15 cellular contexts compared by ENCODE assay signal in genomic region chr12:124679047-124679446, GRCh38.
DNase-seq lines count a peak whose midpoint lies in the region; ATAC-seq and TF ChIP-seq lines count a peak whose summit lies in the region.
"Had no signal": no experiment of that assay in that cellular context is flagged by ENCODE, and none has a peak within 500 bp of the region (broad histone marks: within the 10 kb centered on the region; RNA-seq: fewer than 3 reads in every experiment).

No MANE protein-coding gene starts in this region.

- H3K27me3 ChIP-seq in NT2/D1 (ENCODE audit: insufficient read depth, insufficient read length) (no peaks in the 10 kb centered on the region), ascending aorta (no peaks in the 10 kb centered on the region), liver (ENCODE audit: control insufficient read depth in 4 of 4, insufficient read depth in 4 of 4, low read length in 3 of 4) (no peaks in the 10 kb centered on the region), stomach (no peaks in the 10 kb centered on the region)

- H3K4me1 ChIP-seq in NT2/D1 (ENCODE audit: insufficient read depth, insufficient read length), result peaks cover 46% of the 10 kb centered on the region
- H3K4me1 ChIP-seq in ascending aorta, result peaks cover 13 to 44% of the 10 kb centered on the region in 2 donors
- H3K4me1 ChIP-seq in liver (ENCODE audit: control insufficient read depth in 4 of 4, insufficient read depth in 4 of 4, low read length in 3 of 4), result peaks cover 29 to 64% (median 43%) of the 10 kb centered on the region in 4 donors
- peaks cover 40 to 88% (median 52%) of the 10 kb centered on the region in 4 donors for H3K4me1 ChIP-seq in stomach

- H3K4me3 ChIP-seq in NT2/D1 (ENCODE audit: insufficient read length, low read depth) (no peak overlapping the region), ascending aorta (no peak overlapping the region), liver (ENCODE audit: low read depth in 1 of 3, low read length in 3 of 3) (peak overlapping the region in 1 of 3 donors; percentile 33), stomach (no peak overlapping the region)

- no peak for ATAC-seq in HG03175 (IDR thresholded peaks at IDR 0.05; ENCODE audit: unreplicated experiment)
- ATAC-seq in HG03095 (IDR thresholded peaks at IDR 0.05; ENCODE audit: unreplicated experiment), result no peak

- H3K9ac ChIP-seq in NT2/D1 (ENCODE audit: insufficient read length, low read depth) (peak overlapping the region; percentile 61), liver (ENCODE audit: low read depth in 1 of 2, low read length in 2 of 2) (peak overlapping the region; percentile 22 to 63)
- H3K9ac ChIP-seq: KMS-11 had no signal

- H3K36me3 ChIP-seq in NT2/D1 (ENCODE audit: insufficient read depth, insufficient read length, low read length) (no peaks in the 10 kb centered on the region), ascending aorta (no peaks in the 10 kb centered on the region), liver (ENCODE audit: control insufficient read depth in 4 of 4, insufficient read depth in 3 of 4, low read depth in 1 of 4, low read length in 3 of 4) (no peaks in the 10 kb centered on the region), stomach (no peaks in the 10 kb centered on the region)

- no peak for TF ChIP-seq EP300 in stomach (IDR thresholded peaks at IDR 0.05)

- intact Hi-C loops in ascending aorta (cut with DNase I) (loop anchor here (5.0 kb wide), 2 partner anchors 78 to 157 kb away; no protein-coding TSS in a partner anchor), stomach (cut with DNase I; ENCODE audit: low total_unique reads) (no loop called here)

- H3K27ac ChIP-seq in ascending aorta (peak overlapping the region; percentile 52 to 57), liver (ENCODE audit: low read depth in 1 of 2, low read length in 2 of 2) (peak overlapping the region; percentile 83 to 93), stomach (peak overlapping the region; percentile 47 to 84 (median 72))
- H3K27ac ChIP-seq: KMS-11 had no signal

- no peak for DNase-seq in NT2/D1 (ENCODE audit: low read depth, low spot score)
- DNase-seq in ascending aorta (ENCODE audit: low spot score in 2 of 2), result no peak
- no peak for DNase-seq in stomach
- no peak for DNase-seq in AG08396 (ENCODE audit: low spot score)
- DNase-seq: activated CD4-positive, alpha-beta T cell treated with anti-CD3 and anti-CD28 coated beads for 1 hour; COR-L47; EL; H9; NCI-H1092 treated with DMSO at 0.1 percent for 48 hours; NCI-H526 treated with DMSO at 0.1 percent for 48 hours; stimulated activated naive CD4-positive, alpha-beta T cell had no signal

- TF ChIP-seq CTCF in ascending aorta (IDR thresholded peaks at IDR 0.05), result no peak
- no peak for TF ChIP-seq CTCF in liver (IDR thresholded peaks at IDR 0.05; ENCODE audit: low read depth, low read length, missing input control)
- TF ChIP-seq CTCF in stomach (IDR thresholded peaks at IDR 0.05), result no peak

- 47% methylated on average over 4 of the region's 4 CpGs for WGBS in liver
- WGBS in stomach, 5 donors, result 60 to 81% (median 72%) methylated on average over 4 of the region's 4 CpGs

- no peaks in the 10 kb centered on the region for H3K9me3 ChIP-seq in NT2/D1 (ENCODE audit: insufficient read depth, low read length)
- no peaks in the 10 kb centered on the region for H3K9me3 ChIP-seq in ascending aorta
- no peaks in the 10 kb centered on the region for H3K9me3 ChIP-seq in liver (ENCODE audit: control insufficient read depth in 4 of 4, low read length in 3 of 4)
- H3K9me3 ChIP-seq in stomach, result no peaks in the 10 kb centered on the region

- TF ChIP-seq POLR2A in stomach (IDR thresholded peaks at IDR 0.05), result no peak

- no peak for TF ChIP-seq RAD21 in liver (IDR thresholded peaks at IDR 0.05)

TF ChIP-seq in liver, 16 proteins besides CTCF, POLR2A, EP300 and RAD21:
- TF ChIP-seq HNF4G (IDR thresholded peaks at IDR 0.05), result no peak
- TF ChIP-seq JUND (IDR thresholded peaks at IDR 0.05), result no peak
TF ChIP-seq in liver: peak in this region for 0.
